In the genomic region with DNA sequence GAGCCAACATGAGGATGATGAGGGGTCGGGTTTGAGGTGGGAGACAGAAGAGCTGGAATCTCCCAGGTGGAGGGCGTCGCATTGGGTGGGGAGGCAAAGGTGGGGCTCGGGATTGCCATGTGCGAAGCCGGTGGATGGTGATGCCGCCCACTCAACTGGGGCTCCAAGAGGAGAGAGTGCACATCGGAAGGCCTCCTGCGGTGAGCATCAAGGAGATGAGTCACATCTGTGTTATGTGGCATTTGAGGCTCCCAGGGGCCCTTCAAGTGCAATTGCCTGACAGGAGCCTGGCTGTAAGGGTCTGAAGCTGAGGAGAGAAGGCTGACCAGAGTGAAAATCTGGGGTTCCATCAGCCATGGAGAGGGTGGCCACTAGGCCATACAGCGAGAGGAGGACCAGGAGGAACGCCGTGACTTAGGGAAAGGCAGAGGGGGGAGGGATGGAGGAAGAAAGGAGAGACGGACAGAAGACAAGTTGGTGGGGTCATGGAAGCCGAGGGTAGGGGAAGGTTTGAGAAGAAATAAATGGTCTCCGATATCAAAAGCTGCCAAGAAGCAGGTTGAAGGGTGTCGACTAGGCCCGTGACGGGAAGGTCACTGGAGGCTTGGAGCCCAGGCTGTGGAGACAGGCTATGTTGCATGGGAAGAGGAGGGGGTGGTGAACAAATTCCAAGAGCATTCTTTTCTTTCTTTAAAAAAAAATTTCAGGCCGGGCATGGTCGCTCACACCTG, we compare ENCODE assay signal across 12 cellular contexts. TPM values are rescaled to one million over a fixed set of nuclear protein-coding genes. Genes with fewer than 3 reads are reported as not detected.
DNase-seq lines count a peak whose midpoint lies in the region; ATAC-seq and TF ChIP-seq lines count a peak whose summit lies in the region.
"Had no signal": no experiment of that assay in that cellular context is flagged by ENCODE, and none has a peak within 500 bp of the region (broad histone marks: within the 10 kb centered on the region; RNA-seq: fewer than 3 reads in every experiment).

No MANE protein-coding gene starts in this region.

- no peaks in the 10 kb centered on the region for H3K27me3 ChIP-seq in ACC112 (ENCODE audit: insufficient read depth, low read length)
- H3K27me3 ChIP-seq in SJSA1 (replicated peaks): no peaks in the 10 kb centered on the region
- H3K27me3 ChIP-seq in hepatocyte: no peaks in the 10 kb centered on the region
- no peaks in the 10 kb centered on the region for H3K27me3 ChIP-seq in gastrocnemius medialis

- POLR2A ChIA-PET in HEK293T (lab: Yijun Ruan, JAX): no interaction called here

- H3K4me3 ChIP-seq in ACC112 (ENCODE audit: low read depth, low read length) (peak overlapping the region; percentile 37; the same call in 1 of the 2 replicates), SJSA1 (no peak overlapping the region), hepatocyte (no peak overlapping the region), gastrocnemius medialis (no peak overlapping the region)

- H3K9me2 ChIP-seq in hepatocyte (replicated peaks; ENCODE audit: insufficient read depth): no peaks in the 10 kb centered on the region

- TF ChIP-seq POLR2A in gastrocnemius medialis (IDR thresholded peaks at IDR 0.05): no peak

- no peak overlapping the region for H2AFZ ChIP-seq in ACC112 (ENCODE audit: low read length, unreplicated experiment)
- H2AFZ ChIP-seq in hepatocyte: no peak overlapping the region

- no peak for ATAC-seq in gastrocnemius medialis

- in situ Hi-C loops in gastrocnemius medialis (cut with MboI; ENCODE audit: low sequenced_read_pairs in 4 of 4): no loop called here

- H3K27ac ChIP-seq in ACC112 (ENCODE audit: low read depth, low read length) (no peak overlapping the region), SJSA1 (no peak overlapping the region), hepatocyte (no peak overlapping the region), gastrocnemius medialis (no peak overlapping the region)

- 76% methylated on average over 20 of the region's 20 CpGs for WGBS in hepatocyte (ENCODE audit: low lambda C conversion rate, missing lambda C conversion rate)

- peak overlapping the region; percentile 13 for H3K4me2 ChIP-seq in hepatocyte

- CTCF ChIA-PET in HEK293T (lab: Yijun Ruan, JAX): no interaction called here

- no peaks in the 10 kb centered on the region for H3K9me3 ChIP-seq in SJSA1 (replicated peaks)
- H3K9me3 ChIP-seq in hepatocyte (ENCODE audit: low read depth): no peaks in the 10 kb centered on the region
- no peaks in the 10 kb centered on the region for H3K9me3 ChIP-seq in gastrocnemius medialis

- no peaks in the 10 kb centered on the region for H4K20me1 ChIP-seq in hepatocyte (ENCODE audit: insufficient read depth, poor library complexity, severe bottlenecking)

- DNase-seq in HEK293T (ENCODE audit: extremely low spot score): peak; percentile 46
- peak; percentile 69 to 85 for DNase-seq in SJSA1 (ENCODE audit: low read depth in 1 of 2, low spot score in 2 of 2)
- peak; percentile 60 for DNase-seq in hepatocyte (ENCODE audit: low spot score)
- no peak for DNase-seq in DMS53 (lab: John Stamatoyannopoulos, UW)
- no peak for DNase-seq in SKM-1 treated with dmso at 0.1 percent for 144 hours (lab: John Stamatoyannopoulos, UW; ENCODE audit: unreplicated experiment)
- DNase-seq in gastrocnemius medialis: no peak
- DNase-seq in epidermal melanocyte (ENCODE audit: insufficient read length, low spot score): no peak
- DNase-seq: activated effector memory CD4-positive, alpha-beta T cell treated with anti-CD3 and anti-CD28 coated beads, Interleukin-2, amount 50 U/mL, for 16 hours; CD4-positive, alpha-beta T cell; effector CD8-positive, alpha-beta T cell; kidney had no signal

- no peaks in the 10 kb centered on the region for H3K79me2 ChIP-seq in ACC112 (ENCODE audit: control insufficient read depth, insufficient read depth, low read length, unreplicated experiment)
- no peaks in the 10 kb centered on the region for H3K79me2 ChIP-seq in hepatocyte

- no peak for TF ChIP-seq CTCF in hepatocyte (IDR thresholded peaks at IDR 0.05; ENCODE audit: poor library complexity)
- no peak for TF ChIP-seq CTCF in gastrocnemius medialis (IDR thresholded peaks at IDR 0.05 in 4 of 5, conservative IDR thresholded peaks at IDR 0.05 in 1 of 5)

- H3K36me3 ChIP-seq in ACC112 (ENCODE audit: insufficient read depth, low read length) (no peaks in the 10 kb centered on the region), SJSA1 (no peaks in the 10 kb centered on the region), hepatocyte (replicated peaks; ENCODE audit: insufficient read depth, low read depth) (no peaks in the 10 kb centered on the region), gastrocnemius medialis (no peaks in the 10 kb centered on the region)

- H3K4me1 ChIP-seq in ACC112 (ENCODE audit: control insufficient read depth, insufficient read depth, low read length, unreplicated experiment) (peaks cover 29% of the 10 kb centered on the region), SJSA1 (replicated peaks) (peaks cover 21% of the 10 kb centered on the region), hepatocyte (ENCODE audit: insufficient read depth) (peaks cover 3% of the 10 kb centered on the region), gastrocnemius medialis (peaks cover 3 to 11% of the 10 kb centered on the region in 2 donors)

- intact Hi-C loops in gastrocnemius medialis (cut with DNase I; ENCODE audit: low total_unique reads): no loop called here

TF ChIP-seq in HEK293T, 16 proteins besides CTCF, POLR2A, EP300 and RAD21:
- TF ChIP-seq ARNT (IDR thresholded peaks at IDR 0.05) (no peak), NFRKB (IDR thresholded peaks at IDR 0.05) (no peak), LEF1 (IDR thresholded peaks at IDR 0.05; ENCODE audit: borderline replicate concordance) (no peak), SUZ12 (IDR thresholded peaks at IDR 0.05) (no peak), L3MBTL2 (conservative IDR thresholded peaks at IDR 0.05) (no peak), FOXM1 (IDR thresholded peaks at IDR 0.05; ENCODE audit: borderline replicate concordance) (no peak), SP1 (IDR thresholded peaks at IDR 0.05) (no peak), FOXK2 (IDR thresholded peaks at IDR 0.05) (no peak), TARDBP (IDR thresholded peaks at IDR 0.05) (no peak), FOXA1 (IDR thresholded peaks at IDR 0.05) (no peak), ELF4 (IDR thresholded peaks at IDR 0.05) (no peak), ZNF384 (IDR thresholded peaks at IDR 0.05) (no peak), CTBP1 (IDR thresholded peaks at IDR 0.05; ENCODE audit: borderline replicate concordance) (no peak), HDGF (IDR thresholded peaks at IDR 0.05; ENCODE audit: borderline replicate concordance) (no peak), BHLHE40 (IDR thresholded peaks at IDR 0.05; ENCODE audit: borderline replicate concordance) (no peak)
- TF ChIP-seq, protein P1, sequence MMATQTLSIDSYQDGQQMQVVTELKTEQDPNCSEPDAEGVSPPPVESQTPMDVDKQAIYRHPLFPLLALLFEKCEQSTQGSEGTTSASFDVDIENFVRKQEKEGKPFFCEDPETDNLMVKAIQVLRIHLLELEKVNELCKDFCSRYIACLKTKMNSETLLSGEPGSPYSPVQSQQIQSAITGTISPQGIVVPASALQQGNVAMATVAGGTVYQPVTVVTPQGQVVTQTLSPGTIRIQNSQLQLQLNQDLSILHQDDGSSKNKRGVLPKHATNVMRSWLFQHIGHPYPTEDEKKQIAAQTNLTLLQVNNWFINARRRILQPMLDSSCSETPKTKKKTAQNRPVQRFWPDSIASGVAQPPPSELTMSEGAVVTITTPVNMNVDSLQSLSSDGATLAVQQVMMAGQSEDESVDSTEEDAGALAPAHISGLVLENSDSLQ (IDR thresholded peaks at IDR 0.05): no peak
TF ChIP-seq in HEK293T: peak in this region for 0.

RNA-seq across cellular contexts. Expression of a gene that starts 21.3 kb away (rescaled TPM):
- total RNA-seq in SJSA1 (2014; rRNA removed; shearing (Covaris generic)): not detected in 2 replicates
- total RNA-seq in hepatocyte: 0.88 and 1.3 TPM in 2 replicates
- polyA plus RNA-seq in hepatocyte: 12.7 and 13.5 TPM in 2 replicates
- 1 to 10 TPM; 1.8 to 5.4 (median 1.9) TPM for total RNA-seq in gastrocnemius medialis

RNA-seq across cellular contexts. Expression of a gene that starts 55.2 kb away (rescaled TPM):
- not detected in 2 replicates for total RNA-seq in SJSA1 (2014; rRNA removed; shearing (Covaris generic))
- total RNA-seq in hepatocyte (not detected in 2 replicates), gastrocnemius medialis (over 10,000 TPM in 2 of 4 donors, 1,000 to 10,000 TPM in 2; 7,153 to 19,373 (median 11,028) TPM)
- 0.64 and 0.75 TPM in 2 replicates for polyA plus RNA-seq in hepatocyte
- total RNA-seq: CD4-positive, alpha-beta T cell; kidney had no signal

Comparison
In these comparisons a context has a peak if more than half of its experiments do, and no peak if none do; other contexts are left out.
1. DNase-seq: peak in HEK293T (single experiment), SJSA1 (2 of 2) and hepatocyte (single experiment); none in DMS53 (single experiment), SKM-1 treated with dmso at 0.1 percent for 144 hours (single experiment), gastrocnemius medialis (0 of 2) and epidermal melanocyte (single experiment).
2. RNA of a gene that starts 55.2 kb away (total RNA-seq): 7,153 to 19,373 TPM in gastrocnemius medialis; not detected in SJSA1 and not detected in hepatocyte; every median in the first group is over 1,000 times any median in the second.